2 cellular contexts compared by ENCODE assay signal in the genomic region with DNA sequence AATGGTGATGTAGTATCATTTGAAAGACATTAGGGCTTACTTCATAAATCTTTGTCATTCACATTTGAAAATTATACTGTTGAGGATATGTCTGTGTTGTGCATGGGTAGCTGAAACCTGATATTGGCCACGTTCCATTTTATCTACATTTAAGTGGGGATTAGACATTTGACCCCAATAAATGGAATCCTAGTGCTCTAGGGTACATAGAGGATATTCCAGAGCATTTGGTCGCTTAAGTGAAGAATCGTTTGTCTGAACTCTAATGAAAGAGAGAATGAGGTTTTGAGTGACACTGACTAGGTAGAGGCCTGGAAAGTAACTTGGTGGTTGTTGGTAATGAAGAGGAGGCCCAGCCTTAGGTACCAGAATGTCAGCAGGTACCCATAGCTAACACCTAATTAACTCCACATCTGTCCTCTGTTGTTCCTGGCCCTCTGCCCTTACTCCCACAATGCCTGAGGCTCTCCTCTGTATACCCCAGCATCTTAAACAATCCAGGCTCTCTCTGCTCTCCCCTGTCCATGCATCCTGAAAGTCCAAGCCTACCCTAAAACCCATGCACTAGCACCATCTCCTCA.
TF ChIP-seq lines count a peak whose summit lies in the region.

No MANE protein-coding gene starts in this region.

TF ChIP-seq in SK-N-SH, 30 proteins besides CTCF, POLR2A, EP300 and RAD21 (continued from another document):
- TF ChIP-seq, protein P1, sequence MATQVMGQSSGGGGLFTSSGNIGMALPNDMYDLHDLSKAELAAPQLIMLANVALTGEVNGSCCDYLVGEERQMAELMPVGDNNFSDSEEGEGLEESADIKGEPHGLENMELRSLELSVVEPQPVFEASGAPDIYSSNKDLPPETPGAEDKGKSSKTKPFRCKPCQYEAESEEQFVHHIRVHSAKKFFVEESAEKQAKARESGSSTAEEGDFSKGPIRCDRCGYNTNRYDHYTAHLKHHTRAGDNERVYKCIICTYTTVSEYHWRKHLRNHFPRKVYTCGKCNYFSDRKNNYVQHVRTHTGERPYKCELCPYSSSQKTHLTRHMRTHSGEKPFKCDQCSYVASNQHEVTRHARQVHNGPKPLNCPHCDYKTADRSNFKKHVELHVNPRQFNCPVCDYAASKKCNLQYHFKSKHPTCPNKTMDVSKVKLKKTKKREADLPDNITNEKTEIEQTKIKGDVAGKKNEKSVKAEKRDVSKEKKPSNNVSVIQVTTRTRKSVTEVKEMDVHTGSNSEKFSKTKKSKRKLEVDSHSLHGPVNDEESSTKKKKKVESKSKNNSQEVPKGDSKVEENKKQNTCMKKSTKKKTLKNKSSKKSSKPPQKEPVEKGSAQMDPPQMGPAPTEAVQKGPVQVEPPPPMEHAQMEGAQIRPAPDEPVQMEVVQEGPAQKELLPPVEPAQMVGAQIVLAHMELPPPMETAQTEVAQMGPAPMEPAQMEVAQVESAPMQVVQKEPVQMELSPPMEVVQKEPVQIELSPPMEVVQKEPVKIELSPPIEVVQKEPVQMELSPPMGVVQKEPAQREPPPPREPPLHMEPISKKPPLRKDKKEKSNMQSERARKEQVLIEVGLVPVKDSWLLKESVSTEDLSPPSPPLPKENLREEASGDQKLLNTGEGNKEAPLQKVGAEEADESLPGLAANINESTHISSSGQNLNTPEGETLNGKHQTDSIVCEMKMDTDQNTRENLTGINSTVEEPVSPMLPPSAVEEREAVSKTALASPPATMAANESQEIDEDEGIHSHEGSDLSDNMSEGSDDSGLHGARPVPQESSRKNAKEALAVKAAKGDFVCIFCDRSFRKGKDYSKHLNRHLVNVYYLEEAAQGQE (IDR thresholded peaks at IDR 0.05; ENCODE audit: low read depth, low read length): no peak
- TF ChIP-seq JUND (IDR thresholded peaks at IDR 0.05) (no peak), GABPA (IDR thresholded peaks at IDR 0.05; ENCODE audit: low read depth) (no peak), NFIC (IDR thresholded peaks at IDR 0.05; ENCODE audit: borderline replicate concordance) (no peak)
- TF ChIP-seq, protein P2, sequence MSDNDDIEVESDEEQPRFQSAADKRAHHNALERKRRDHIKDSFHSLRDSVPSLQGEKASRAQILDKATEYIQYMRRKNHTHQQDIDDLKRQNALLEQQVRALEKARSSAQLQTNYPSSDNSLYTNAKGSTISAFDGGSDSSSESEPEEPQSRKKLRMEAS (IDR thresholded peaks at IDR 0.05; ENCODE audit: low read depth): no peak

TF ChIP-seq in SK-N-SH treated with all-trans-retinoic acid at 6 μM for 48 hours, 23 proteins besides CTCF, POLR2A, EP300 and RAD21 (continued from another document):
- TF ChIP-seq, protein P3, sequence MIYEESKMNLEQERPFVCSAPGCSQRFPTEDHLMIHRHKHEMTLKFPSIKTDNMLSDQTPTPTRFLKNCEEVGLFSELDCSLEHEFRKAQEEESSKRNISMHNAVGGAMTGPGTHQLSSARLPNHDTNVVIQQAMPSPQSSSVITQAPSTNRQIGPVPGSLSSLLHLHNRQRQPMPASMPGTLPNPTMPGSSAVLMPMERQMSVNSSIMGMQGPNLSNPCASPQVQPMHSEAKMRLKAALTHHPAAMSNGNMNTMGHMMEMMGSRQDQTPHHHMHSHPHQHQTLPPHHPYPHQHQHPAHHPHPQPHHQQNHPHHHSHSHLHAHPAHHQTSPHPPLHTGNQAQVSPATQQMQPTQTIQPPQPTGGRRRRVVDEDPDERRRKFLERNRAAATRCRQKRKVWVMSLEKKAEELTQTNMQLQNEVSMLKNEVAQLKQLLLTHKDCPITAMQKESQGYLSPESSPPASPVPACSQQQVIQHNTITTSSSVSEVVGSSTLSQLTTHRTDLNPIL (CRISPR knock-in tag; IDR thresholded peaks at IDR 0.05; ENCODE audit: low read depth): no peak
- TF ChIP-seq RARB (CRISPR knock-in tag; IDR thresholded peaks at IDR 0.05) (no peak), ZNF565 (CRISPR knock-in tag; conservative IDR thresholded peaks at IDR 0.05; ENCODE audit: low read depth) (no peak)
- TF ChIP-seq, protein P4, sequence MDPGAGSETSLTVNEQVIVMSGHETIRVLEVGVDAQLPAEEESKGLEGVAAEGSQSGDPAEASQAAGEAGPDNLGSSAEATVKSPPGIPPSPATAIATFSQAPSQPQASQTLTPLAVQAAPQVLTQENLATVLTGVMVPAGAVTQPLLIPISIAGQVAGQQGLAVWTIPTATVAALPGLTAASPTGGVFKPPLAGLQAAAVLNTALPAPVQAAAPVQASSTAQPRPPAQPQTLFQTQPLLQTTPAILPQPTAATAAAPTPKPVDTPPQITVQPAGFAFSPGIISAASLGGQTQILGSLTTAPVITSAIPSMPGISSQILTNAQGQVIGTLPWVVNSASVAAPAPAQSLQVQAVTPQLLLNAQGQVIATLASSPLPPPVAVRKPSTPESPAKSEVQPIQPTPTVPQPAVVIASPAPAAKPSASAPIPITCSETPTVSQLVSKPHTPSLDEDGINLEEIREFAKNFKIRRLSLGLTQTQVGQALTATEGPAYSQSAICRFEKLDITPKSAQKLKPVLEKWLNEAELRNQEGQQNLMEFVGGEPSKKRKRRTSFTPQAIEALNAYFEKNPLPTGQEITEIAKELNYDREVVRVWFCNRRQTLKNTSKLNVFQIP (CRISPR knock-in tag; IDR thresholded peaks at IDR 0.05; ENCODE audit: borderline replicate concordance, low read depth): no peak
